23 cellular contexts compared by ENCODE assay signal in genomic region chr10:116668018-116668417, GRCh38. TPM values are rescaled to one million over a fixed set of nuclear protein-coding genes. Genes with fewer than 3 reads are reported as not detected.
DNase-seq lines count a peak whose midpoint lies in the region; ATAC-seq and TF ChIP-seq lines count a peak whose summit lies in the region.
"Had no signal": no experiment of that assay in that cellular context is flagged by ENCODE, and none has a peak within 500 bp of the region (broad histone marks: within the 10 kb centered on the region; RNA-seq: fewer than 3 reads in every experiment).

No MANE protein-coding gene starts in this region.

- H3K27me3 ChIP-seq in tibial nerve, result no peaks in the 10 kb centered on the region
- H3K27me3 ChIP-seq: BLaER1 had no signal

- no peaks in the 10 kb centered on the region for H3K9me3 Mint-ChIP-seq in stimulated activated naive CD8-positive, alpha-beta T cell treated with anti-CD3 and anti-CD28 coated beads, Interleukin-15, amount 100 ng/mL, for 72 hours
- no peaks in the 10 kb centered on the region for H3K9me3 Mint-ChIP-seq in osteocyte (ENCODE audit: unreplicated experiment)
- H3K9me3 Mint-ChIP-seq in endothelial cell (ENCODE audit: unreplicated experiment), result no peaks in the 10 kb centered on the region
- H3K9me3 Mint-ChIP-seq: CD8-positive, alpha-beta T cell; GM23338; H9 had no signal

- no peak for DNase-seq in stimulated activated naive CD8-positive, alpha-beta T cell treated with anti-CD3 and anti-CD28 coated beads, Interleukin-15, amount 100 ng/mL, for 72 hours
- no peak for DNase-seq in stimulated activated naive CD8-positive, alpha-beta T cell treated with anti-CD3 and anti-CD28 coated beads, Interleukin-15, Interleukin-2, amounts not matched to agents 100 U/mL and 50 U/mL, for 24 hours
- peak; percentile 57 for DNase-seq in osteocyte (ENCODE audit: extremely low spot score, unreplicated experiment)
- DNase-seq in tibial nerve (ENCODE audit: low spot score in 2 of 2), result no peak
- no peak for DNase-seq in endothelial cell (ENCODE audit: low spot score)
- DNase-seq in NCI-H128 (lab: John Stamatoyannopoulos, UW; ENCODE audit: unreplicated experiment), result no peak
- DNase-seq: Caco-2; CD4-positive, CD25-positive, alpha-beta regulatory T cell; DMS 273 treated with DMSO at 0.1 percent for 48 hours; DMS79; EL; GDM1 had no signal

- no peak for TF ChIP-seq EP300 in tibial nerve (IDR thresholded peaks at IDR 0.05)

- H3K9me3 ChIP-seq in tibial nerve, result no peaks in the 10 kb centered on the region
- H3K9me3 ChIP-seq: BLaER1, Caco-2 had no signal

- H3K27ac ChIP-seq in tibial nerve, result peak overlapping the region in 3 of 4 donors; percentile 46 to 95 (median 94)
- H3K27ac ChIP-seq: 22Rv1, BLaER1, C4-2B had no signal

- H3K27me3 Mint-ChIP-seq in stimulated activated naive CD8-positive, alpha-beta T cell treated with anti-CD3 and anti-CD28 coated beads, Interleukin-15, amount 100 ng/mL, for 72 hours, result peaks cover 51% of the 10 kb centered on the region
- H3K27me3 Mint-ChIP-seq in osteocyte (ENCODE audit: unreplicated experiment) (peaks cover 2% of the 10 kb centered on the region), endothelial cell (ENCODE audit: unreplicated experiment) (peaks cover 2% of the 10 kb centered on the region)

- no peak for TF ChIP-seq CTCF in osteocyte (IDR thresholded peaks at IDR 0.05)
- no peak for TF ChIP-seq CTCF in tibial nerve (IDR thresholded peaks at IDR 0.05)
- TF ChIP-seq CTCF in endothelial cell (IDR thresholded peaks at IDR 0.05; ENCODE audit: unreplicated experiment), result no peak

- no peak overlapping the region for H3K4me3 ChIP-seq in tibial nerve
- H3K4me3 ChIP-seq: BLaER1, GM12878, GM23338 had no signal

- H3K36me3 Mint-ChIP-seq in osteocyte (ENCODE audit: unreplicated experiment) (no peaks in the 10 kb centered on the region), endothelial cell (ENCODE audit: low read depth, unreplicated experiment) (peaks cover 6% of the 10 kb centered on the region)
- H3K36me3 Mint-ChIP-seq: CD4-positive, CD25-positive, alpha-beta regulatory T cell; CD8-positive, alpha-beta T cell had no signal

- peaks cover 0 to 11% (median 0%) of the 10 kb centered on the region in 3 donors for H3K36me3 ChIP-seq in tibial nerve
- H3K36me3 ChIP-seq: BLaER1 had no signal

- no peak for TF ChIP-seq POLR2A in tibial nerve (IDR thresholded peaks at IDR 0.05)

- WGBS in tibial nerve, 2 donors, result 88 to 94% methylated on average over 7 to 9 of the region's 9 CpGs

- peaks cover 0 to 62% (median 20%) of the 10 kb centered on the region in 4 donors for H3K4me1 ChIP-seq in tibial nerve
- H3K4me1 ChIP-seq: BLaER1, Caco-2 had no signal

- no peak overlapping the region for H3K4me3 Mint-ChIP-seq in stimulated activated naive CD8-positive, alpha-beta T cell treated with anti-CD3 and anti-CD28 coated beads, Interleukin-15, amount 100 ng/mL, for 72 hours
- no peak overlapping the region for H3K4me3 Mint-ChIP-seq in osteocyte (ENCODE audit: unreplicated experiment)
- H3K4me3 Mint-ChIP-seq in endothelial cell (ENCODE audit: unreplicated experiment), result no peak overlapping the region
- H3K4me3 Mint-ChIP-seq: B cell; CD4-positive, CD25-positive, alpha-beta regulatory T cell; CD8-positive, alpha-beta T cell had no signal

- H3K4me1 Mint-ChIP-seq in stimulated activated naive CD8-positive, alpha-beta T cell treated with anti-CD3 and anti-CD28 coated beads, Interleukin-15, amount 100 ng/mL, for 72 hours, result no peaks in the 10 kb centered on the region
- H3K4me1 Mint-ChIP-seq in osteocyte (ENCODE audit: unreplicated experiment), result no peaks in the 10 kb centered on the region
- H3K4me1 Mint-ChIP-seq in endothelial cell (ENCODE audit: unreplicated experiment), result peaks cover 9% of the 10 kb centered on the region
- H3K4me1 Mint-ChIP-seq: B cell; CD4-positive, CD25-positive, alpha-beta regulatory T cell had no signal

- peak; percentile 18 for ATAC-seq in stimulated activated naive CD8-positive, alpha-beta T cell treated with anti-CD3 and anti-CD28 coated beads, Interleukin-15, amount 100 ng/mL, for 72 hours
- no peak for ATAC-seq in stimulated activated naive CD8-positive, alpha-beta T cell treated with anti-CD3 and anti-CD28 coated beads, Interleukin-15, Interleukin-2, amounts not matched to agents 100 U/mL and 50 U/mL, for 24 hours
- no peak for ATAC-seq in HG02798 (IDR thresholded peaks at IDR 0.05; ENCODE audit: poor library complexity, unreplicated experiment)
- ATAC-seq: CD8-positive, alpha-beta T cell; GM12878; GM23338; HCT116 had no signal

- no peak overlapping the region for H3K27ac Mint-ChIP-seq in stimulated activated naive CD8-positive, alpha-beta T cell treated with anti-CD3 and anti-CD28 coated beads, Interleukin-15, amount 100 ng/mL, for 72 hours
- H3K27ac Mint-ChIP-seq in osteocyte (ENCODE audit: unreplicated experiment) (no peak overlapping the region), endothelial cell (ENCODE audit: unreplicated experiment) (no peak overlapping the region)
- H3K27ac Mint-ChIP-seq: B cell; CD4-positive, CD25-positive, alpha-beta regulatory T cell; CD8-positive, alpha-beta T cell; H9 had no signal

RNA-seq across cellular contexts. Expression of gene PNLIPRP2, which starts 47.3 kb away (rescaled TPM):
- total RNA-seq in osteocyte (not detected in 2 replicates), tibial nerve (1 to 10 TPM in 2 of 4 donors, under 1 TPM in 1, not detected in 1; 0.42 to 4.1 (median 2.4) TPM), endothelial cell (ENCODE audit: unreplicated experiment) (not detected)
- total RNA-seq: B cell; CD4-positive, CD25-positive, alpha-beta regulatory T cell; CD8-positive, alpha-beta T cell; GM23338; H4 had no signal
